Comparison of ENCODE assay signal across 21 cellular contexts in genomic region chr3:172777901-172778300, GRCh38. TPM values are rescaled to one million over a fixed set of nuclear protein-coding genes. Genes with fewer than 3 reads are reported as not detected.
A peak's percentile ranks its signal among the peaks of the same experiment; 100 is the strongest.
DNase-seq lines count a peak whose midpoint lies in the region; ATAC-seq and TF ChIP-seq lines count a peak whose summit lies in the region.
"Had no signal": no experiment of that assay in that cellular context is flagged by ENCODE, and none has a peak within 500 bp of the region (broad histone marks: within the 10 kb centered on the region; RNA-seq: fewer than 3 reads in every experiment).

No MANE protein-coding gene starts in this region.

- no peak overlapping the region for H3K14ac ChIP-seq in mesenchymal stem cell (ENCODE audit: low read length in 2 of 2)

- H3K27ac ChIP-seq in WERI-Rb-1 (peak overlapping the region; percentile 85), mesenchymal stem cell (ENCODE audit: low read length, poor library complexity, severe bottlenecking) (no peak overlapping the region), prostate gland (no peak overlapping the region)
- H3K27ac ChIP-seq: 22Rv1, C4-2B, KMS-11, PC-9 had no signal

- no peak overlapping the region for H3K4me3 Mint-ChIP-seq in activated naive CD8-positive, alpha-beta T cell treated with anti-CD3 and anti-CD28 coated beads for 36 hours
- H3K4me3 Mint-ChIP-seq in activated naive CD8-positive, alpha-beta T cell treated with anti-CD3 and anti-CD28 coated beads, Interleukin-2, amount 50 U/mL, for 24 hours = no peak overlapping the region
- H3K4me3 Mint-ChIP-seq in stimulated activated effector memory CD8-positive, alpha-beta T cell treated with anti-CD3 and anti-CD28 coated beads, Interleukin-12 subunit alpha, Interleukin-12 subunit beta, amount 100 ng/mL, for 72 hours = no peak overlapping the region

- no peak for ATAC-seq in activated naive CD8-positive, alpha-beta T cell treated with anti-CD3 and anti-CD28 coated beads, Interleukin-2, amount 50 U/mL, for 24 hours
- no peak for ATAC-seq in stimulated activated effector memory CD8-positive, alpha-beta T cell treated with anti-CD3 and anti-CD28 coated beads, Interleukin-12 subunit alpha, Interleukin-12 subunit beta, amount 100 ng/mL, for 72 hours
- ATAC-seq in HG03045 (IDR thresholded peaks at IDR 0.05; ENCODE audit: unreplicated experiment) = no peak
- ATAC-seq: SK-N-SH treated with all-trans-retinoic acid at 6 μM for 48 hours had no signal

- H3K36me3 ChIP-seq in WERI-Rb-1 (peaks cover 71% of the 10 kb centered on the region), mesenchymal stem cell (ENCODE audit: control insufficient read depth in 1 of 2, insufficient read depth in 2 of 2, low read depth in 1 of 2, low read length in 2 of 2) (peaks cover 13 to 47% of the 10 kb centered on the region in 2 experiments), prostate gland (no peaks in the 10 kb centered on the region)

- no peak overlapping the region for H3K23ac ChIP-seq in mesenchymal stem cell (ENCODE audit: low read length in 2 of 2)

- no peak overlapping the region for H3K18ac ChIP-seq in mesenchymal stem cell (ENCODE audit: low read depth in 1 of 2, low read length in 2 of 2)

- H3K27me3 ChIP-seq in WERI-Rb-1 (ENCODE audit: insufficient read depth, low read depth, severe bottlenecking) (no peaks in the 10 kb centered on the region), mesenchymal stem cell (ENCODE audit: control insufficient read depth in 1 of 2, insufficient read depth in 1 of 2, low read length in 2 of 2) (no peaks in the 10 kb centered on the region), prostate gland (replicated peaks; ENCODE audit: insufficient read depth) (no peaks in the 10 kb centered on the region)

- H3K9me3 Mint-ChIP-seq in activated naive CD8-positive, alpha-beta T cell treated with anti-CD3 and anti-CD28 coated beads for 36 hours = no peaks in the 10 kb centered on the region
- no peaks in the 10 kb centered on the region for H3K9me3 Mint-ChIP-seq in activated naive CD8-positive, alpha-beta T cell treated with anti-CD3 and anti-CD28 coated beads, Interleukin-2, amount 50 U/mL, for 24 hours
- no peaks in the 10 kb centered on the region for H3K9me3 Mint-ChIP-seq in stimulated activated effector memory CD8-positive, alpha-beta T cell treated with anti-CD3 and anti-CD28 coated beads, Interleukin-12 subunit alpha, Interleukin-12 subunit beta, amount 100 ng/mL, for 72 hours

- no peak overlapping the region for H2BK5ac ChIP-seq in mesenchymal stem cell (ENCODE audit: low read depth, low read length, poor library complexity, severe bottlenecking)

- H2BK120ac ChIP-seq in mesenchymal stem cell (ENCODE audit: low read depth, low read length) = no peak overlapping the region

- H3K4me2 ChIP-seq in mesenchymal stem cell (ENCODE audit: low read length, poor library complexity, severe bottlenecking) = no peak overlapping the region
- H3K4me2 ChIP-seq: KMS-11, PC-9 had no signal

- H3K79me1 ChIP-seq in mesenchymal stem cell (replicated peaks; ENCODE audit: low read length, poor library complexity, severe bottlenecking) = peaks cover 8% of the 10 kb centered on the region

- H3K4me1 ChIP-seq in mesenchymal stem cell (ENCODE audit: control insufficient read depth, insufficient read depth, low read depth, low read length) (no peaks in the 10 kb centered on the region), prostate gland (replicated peaks) (no peaks in the 10 kb centered on the region)

- H3K4ac ChIP-seq in mesenchymal stem cell (ENCODE audit: low read depth in 1 of 2, low read length in 2 of 2) = no peak overlapping the region

- H3K9me3 ChIP-seq in WERI-Rb-1 (ENCODE audit: severe bottlenecking) (no peaks in the 10 kb centered on the region), mesenchymal stem cell (ENCODE audit: control insufficient read depth, low read length) (no peaks in the 10 kb centered on the region), prostate gland (no peaks in the 10 kb centered on the region)

- no peak overlapping the region for H4K8ac ChIP-seq in mesenchymal stem cell (ENCODE audit: low read length)

- peaks cover 37% of the 10 kb centered on the region for H3K36me3 Mint-ChIP-seq in activated naive CD8-positive, alpha-beta T cell treated with anti-CD3 and anti-CD28 coated beads for 36 hours
- peaks cover 43% of the 10 kb centered on the region for H3K36me3 Mint-ChIP-seq in activated naive CD8-positive, alpha-beta T cell treated with anti-CD3 and anti-CD28 coated beads, Interleukin-2, amount 50 U/mL, for 24 hours (ENCODE audit: low read depth)
- H3K36me3 Mint-ChIP-seq in stimulated activated effector memory CD8-positive, alpha-beta T cell treated with anti-CD3 and anti-CD28 coated beads, Interleukin-12 subunit alpha, Interleukin-12 subunit beta, amount 100 ng/mL, for 72 hours = peaks cover 35% of the 10 kb centered on the region

- H4K91ac ChIP-seq in mesenchymal stem cell (ENCODE audit: low read length) = no peak overlapping the region

- peak overlapping the region; percentile 45 for H3K27ac Mint-ChIP-seq in activated naive CD8-positive, alpha-beta T cell treated with anti-CD3 and anti-CD28 coated beads for 36 hours
- H3K27ac Mint-ChIP-seq in activated naive CD8-positive, alpha-beta T cell treated with anti-CD3 and anti-CD28 coated beads, Interleukin-2, amount 50 U/mL, for 24 hours = no peak overlapping the region
- H3K27ac Mint-ChIP-seq in stimulated activated effector memory CD8-positive, alpha-beta T cell treated with anti-CD3 and anti-CD28 coated beads, Interleukin-12 subunit alpha, Interleukin-12 subunit beta, amount 100 ng/mL, for 72 hours = peak overlapping the region; percentile 29

- H3K4me1 Mint-ChIP-seq in activated naive CD8-positive, alpha-beta T cell treated with anti-CD3 and anti-CD28 coated beads for 36 hours = peaks cover 2% of the 10 kb centered on the region
- H3K4me1 Mint-ChIP-seq in activated naive CD8-positive, alpha-beta T cell treated with anti-CD3 and anti-CD28 coated beads, Interleukin-2, amount 50 U/mL, for 24 hours = peaks cover 2% of the 10 kb centered on the region
- H3K4me1 Mint-ChIP-seq in stimulated activated effector memory CD8-positive, alpha-beta T cell treated with anti-CD3 and anti-CD28 coated beads, Interleukin-12 subunit alpha, Interleukin-12 subunit beta, amount 100 ng/mL, for 72 hours = no peaks in the 10 kb centered on the region

- TF ChIP-seq POLR2A in prostate gland (IDR thresholded peaks at IDR 0.05) = no peak

- no peak overlapping the region for H2BK12ac ChIP-seq in mesenchymal stem cell (ENCODE audit: low read length in 2 of 2)

- no peak for TF ChIP-seq CTCF in WERI-Rb-1 (IDR thresholded peaks at IDR 0.05; ENCODE audit: low read depth, low read length)
- TF ChIP-seq CTCF in prostate gland (IDR thresholded peaks at IDR 0.05) = no peak

- intact Hi-C loops in prostate gland (cut with DNase I) = no loop called here

- H3K4me3 ChIP-seq in WERI-Rb-1 (ENCODE audit: low read depth, low read length) (peak overlapping the region; percentile 25), mesenchymal stem cell (ENCODE audit: insufficient read depth in 1 of 2, low read depth in 1 of 2, low read length in 2 of 2) (no peak overlapping the region), prostate gland (no peak overlapping the region)
- H3K4me3 ChIP-seq: PC-9 had no signal

- DNase-seq in activated naive CD8-positive, alpha-beta T cell treated with anti-CD3 and anti-CD28 coated beads for 36 hours = no peak
- DNase-seq in activated naive CD8-positive, alpha-beta T cell treated with anti-CD3 and anti-CD28 coated beads, Interleukin-2, amount 50 U/mL, for 24 hours = no peak
- DNase-seq in WERI-Rb-1 (peak; percentile 9), mesenchymal stem cell (peak; percentile 40), prostate gland (ENCODE audit: low spot score) (no peak), NCI-H2227 treated with DMSO at 0.1 percent for 48 hours (lab: John Stamatoyannopoulos, UW) (no peak)
- no peak for DNase-seq in stimulated activated effector memory CD8-positive, alpha-beta T cell treated with anti-CD3 and anti-CD28 coated beads, Interleukin-12 subunit alpha, Interleukin-12 subunit beta, amount 100 ng/mL, for 72 hours (ENCODE audit: low spot score in 2 of 2)
- DNase-seq: AML-193, COR-L47, DMS153, GOT3, NCI-H1105, NCI-H2081, NCI-H2171, NCI-H69, PC-9 had no signal

- WGBS in mesenchymal stem cell = 96% methylated on average over 2 of the region's 3 CpGs
- WGBS in prostate gland = 92% methylated on average over 3 of the region's 3 CpGs

- H2BK15ac ChIP-seq in mesenchymal stem cell (ENCODE audit: low read depth, poor library complexity, severe bottlenecking) = no peak overlapping the region

- no peak overlapping the region for H2AFZ ChIP-seq in mesenchymal stem cell (ENCODE audit: low read depth, low read length)
- H2AFZ ChIP-seq: PC-9 had no signal

- H3K9ac ChIP-seq in mesenchymal stem cell (ENCODE audit: low read length) = no peak overlapping the region
- H3K9ac ChIP-seq: KMS-11 had no signal

- no peaks in the 10 kb centered on the region for H3K27me3 Mint-ChIP-seq in activated naive CD8-positive, alpha-beta T cell treated with anti-CD3 and anti-CD28 coated beads for 36 hours
- H3K27me3 Mint-ChIP-seq in activated naive CD8-positive, alpha-beta T cell treated with anti-CD3 and anti-CD28 coated beads, Interleukin-2, amount 50 U/mL, for 24 hours = no peaks in the 10 kb centered on the region

- H2AK5ac ChIP-seq in mesenchymal stem cell (ENCODE audit: low read length, severe bottlenecking) = no peak overlapping the region

RNA-seq across cellular contexts. Expression of gene ECT2, which starts 27.4 kb away (rescaled TPM):
- total RNA-seq in activated naive CD8-positive, alpha-beta T cell treated with anti-CD3 and anti-CD28 coated beads for 36 hours = 10 to 100 TPM; 34.2 to 38.4 TPM
- polyA plus RNA-seq in mesenchymal stem cell (2013, experiment 1 of 2) = 12.9 TPM
- polyA plus RNA-seq in mesenchymal stem cell (2013, experiment 2 of 2) = 13.6 TPM
- total RNA-seq in prostate gland = 10 to 100 TPM; 10.3 to 12.1 TPM

Comparison
In these comparisons a context has a peak if more than half of its experiments do, and no peak if none do; other contexts are left out.
1. DNase-seq: peak in WERI-Rb-1 (single experiment) and mesenchymal stem cell (single experiment); none in activated naive CD8-positive, alpha-beta T cell treated with anti-CD3 and anti-CD28 coated beads for 36 hours (single experiment), activated naive CD8-positive, alpha-beta T cell treated with anti-CD3 and anti-CD28 coated beads, Interleukin-2, amount 50 U/mL, for 24 hours (single experiment), stimulated activated effector memory CD8-positive, alpha-beta T cell treated with anti-CD3 and anti-CD28 coated beads, Interleukin-12 subunit alpha, Interleukin-12 subunit beta, amount 100 ng/mL, for 72 hours (0 of 2), prostate gland (single experiment) and NCI-H2227 treated with DMSO at 0.1 percent for 48 hours (single experiment).